Comparison of ENCODE assay signal across 8 cellular contexts in the genomic region with DNA sequence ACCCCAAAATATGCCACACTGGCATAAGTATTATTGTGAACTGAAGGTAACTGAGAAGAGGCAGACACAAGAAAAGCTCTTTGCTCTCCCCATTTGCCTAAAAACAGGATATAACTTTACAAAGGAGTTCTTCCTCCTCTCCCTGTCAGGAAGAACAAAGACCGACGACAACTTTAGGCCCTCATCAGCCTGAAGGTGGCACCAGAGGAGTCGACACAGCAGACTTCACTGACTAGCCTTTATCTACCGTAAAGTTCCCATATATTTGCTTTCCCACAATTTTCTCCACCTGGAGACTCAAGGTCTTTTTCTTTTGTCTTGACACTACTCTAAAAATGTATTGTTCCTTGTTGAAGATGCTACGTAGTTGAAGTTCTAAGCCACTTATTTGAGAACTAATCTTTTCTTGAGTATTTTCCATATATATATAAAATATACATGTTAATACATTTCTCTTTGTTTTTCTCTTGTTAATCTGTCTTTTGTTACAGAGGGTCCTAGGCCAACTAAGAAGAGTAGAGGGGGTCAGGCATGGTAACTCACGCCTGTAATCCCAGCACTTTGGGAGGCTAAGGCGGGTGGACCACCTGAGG. TPM values are rescaled to one million over a fixed set of nuclear protein-coding genes. Genes with fewer than 3 reads are reported as not detected.
DNase-seq lines count a peak whose midpoint lies in the region; ATAC-seq and TF ChIP-seq lines count a peak whose summit lies in the region.

No MANE protein-coding gene starts in this region.

- H3K27me3 ChIP-seq in MG63 (no peaks in the 10 kb centered on the region), parathyroid adenoma (ENCODE audit: control insufficient read depth, insufficient read depth, low read length) (no peaks in the 10 kb centered on the region)

- H2AFZ ChIP-seq in parathyroid adenoma: peak overlapping the region; percentile 77

- H3K9ac ChIP-seq in parathyroid adenoma: no peak overlapping the region

- peak; percentile 70 for TF ChIP-seq CTCF in parathyroid adenoma (IDR thresholded peaks at IDR 0.05)

- no peaks in the 10 kb centered on the region for H3K36me3 ChIP-seq in MG63
- no peaks in the 10 kb centered on the region for H3K36me3 ChIP-seq in parathyroid adenoma (ENCODE audit: control insufficient read depth, insufficient read depth, low read length)

- intact Hi-C loops in Right ventricle myocardium inferior (cut with DNase I): loop anchor here (1.0 to 5.0 kb wide), 2 partner anchors 54 to 80 kb away; no protein-coding TSS in a partner anchor

- DNase-seq in A172 (ENCODE audit: low spot score) (peak; percentile 73), GDM1 (lab: John Stamatoyannopoulos, UW) (peak; percentile 64), MG63 (peak; percentile 14), Right ventricle myocardium inferior (ENCODE audit: missing footprints) (peak; percentile 68), NCI-H2171 treated with DMSO at 0.1 percent for 48 hours (lab: John Stamatoyannopoulos, UW) (no peak)
- DNase-seq in activated CD4-positive, alpha-beta T cell treated with anti-CD3 and anti-CD28 coated beads, Interleukin-2, amount 50 U/mL, for 1 hour: peak; percentile 25

- H3K4me3 ChIP-seq in MG63 (no peak overlapping the region), parathyroid adenoma (ENCODE audit: low read depth, low read length) (no peak overlapping the region)

- H3K79me2 ChIP-seq in parathyroid adenoma: no peaks in the 10 kb centered on the region

- H3K9me3 ChIP-seq in MG63 (no peaks in the 10 kb centered on the region), parathyroid adenoma (ENCODE audit: control insufficient read depth, low read length) (no peaks in the 10 kb centered on the region)

- no peaks in the 10 kb centered on the region for H3K4me1 ChIP-seq in parathyroid adenoma

- H3K27ac ChIP-seq in parathyroid adenoma: no peak overlapping the region

- ATAC-seq in Right ventricle myocardium inferior: peak; percentile 81
- no peak for ATAC-seq in GM18520 (IDR thresholded peaks at IDR 0.05; ENCODE audit: unreplicated experiment)

- no peak overlapping the region for H3K4me2 ChIP-seq in parathyroid adenoma (ENCODE audit: low read length)

RNA-seq across cellular contexts. Expression of gene XIRP1, which starts 16.2 kb away (rescaled TPM):
- not detected in 2 replicates for total RNA-seq in A172 (2014; rRNA removed; shearing (Covaris generic))
- total RNA-seq in MG63 (2014; rRNA removed; shearing (Covaris generic); ENCODE audit: low replicate concordance): not detected in 2 replicates
- 317 TPM for total RNA-seq in Right ventricle myocardium inferior

RNA-seq across cellular contexts. Expression of gene CSRNP1, which starts 55.2 kb away (rescaled TPM):
- total RNA-seq in A172 (2014; rRNA removed; shearing (Covaris generic)): 19.7 and 22.4 TPM in 2 replicates
- 8.4 TPM in 2 replicates for total RNA-seq in MG63 (2014; rRNA removed; shearing (Covaris generic); ENCODE audit: low replicate concordance)
- total RNA-seq in Right ventricle myocardium inferior: 12.9 TPM

Comparison
In these comparisons a context has a peak if more than half of its experiments do, and no peak if none do; other contexts are left out.
1. RNA of gene XIRP1, which starts 16.2 kb away (total RNA-seq): 317 TPM in Right ventricle myocardium inferior (single experiment); not detected in A172 and not detected in MG63; every median in the first group is over 100 times any median in the second.